ENCODE assay signal across 1 cellular context in genomic region chr17:66313325-66313724, GRCh38.
TF ChIP-seq lines count a peak whose summit lies in the region.

No MANE protein-coding gene starts in this region.

TF ChIP-seq in SK-N-SH, 30 proteins besides CTCF, POLR2A, EP300 and RAD21 (continued from another document):
- no peak for TF ChIP-seq USF1 (IDR thresholded peaks at IDR 0.05; ENCODE audit: borderline replicate concordance, low read depth)
- TF ChIP-seq USF2 (IDR thresholded peaks at IDR 0.05; ENCODE audit: borderline replicate concordance, low read depth, low read length), result no peak
- no peak for TF ChIP-seq ELF1 (IDR thresholded peaks at IDR 0.05)
- TF ChIP-seq NFIC (IDR thresholded peaks at IDR 0.05; ENCODE audit: borderline replicate concordance), result no peak
- no peak for TF ChIP-seq IRF3 (IDR thresholded peaks at IDR 0.05; ENCODE audit: low read depth, low read length)
- TF ChIP-seq JUND (IDR thresholded peaks at IDR 0.05), result no peak
- no peak for TF ChIP-seq POLR2AphosphoS5 (IDR thresholded peaks at IDR 0.05; ENCODE audit: low read depth, low read length)
- TF ChIP-seq FOXJ3 (CRISPR knock-in tag; IDR thresholded peaks at IDR 0.05), result no peak
